ENCODE assay signal across 21 cellular contexts in genomic region chr7:152663101-152663740, GRCh38.
"Had no signal": no experiment of that assay in that cellular context is flagged by ENCODE, and none has a peak within 500 bp of the region (broad histone marks: within the 10 kb centered on the region; RNA-seq: fewer than 3 reads in every experiment).

No MANE protein-coding gene starts in this region.

- H3K27ac Mint-ChIP-seq: activated CD4-positive, alpha-beta memory T cell treated with anti-CD3 and anti-CD28 coated beads, Interleukin-2, amount 10 ng/mL, durations not matched to agents 7 days and 5 days; activated naive CD4-positive, alpha-beta T cell treated with anti-CD3 and anti-CD28 coated beads for 36 hours; activated T-cell treated with anti-CD3 and anti-CD28 coated beads, Interleukin-2, amount 50 U/mL, for 24 hours; brain; effector memory CD8-positive, alpha-beta T cell; nephron progenitor cell; stimulated activated naive CD8-positive, alpha-beta T cell treated with anti-CD3 and anti-CD28 coated beads, Interleukin-15, Interleukin-2, amounts not matched to agents 100 ng/mL and 50 ng/mL, for 24 hours; T-helper 2 cell treated with Interferon-gamma antibody and Interleukin-4, amounts not matched to agents 5 μg/mL and 100 μg/mL, for 36 hours had no signal

- H3K4me1 Mint-ChIP-seq: brain had no signal

- H3K4me1 ChIP-seq: right atrium auricular region, tibial nerve had no signal

- FAIRE-seq: keratinocyte, TTC549 had no signal

- H3K36me3 ChIP-seq: right atrium auricular region, tibial nerve had no signal

- H3K4me3 Mint-ChIP-seq: activated CD4-positive, alpha-beta memory T cell treated with anti-CD3 and anti-CD28 coated beads, Interleukin-2, amount 10 ng/mL, durations not matched to agents 7 days and 5 days; activated naive CD4-positive, alpha-beta T cell treated with anti-CD3 and anti-CD28 coated beads for 36 hours; activated T-cell treated with anti-CD3 and anti-CD28 coated beads, Interleukin-2, amount 50 U/mL, for 24 hours; brain; effector memory CD8-positive, alpha-beta T cell; nephron progenitor cell; stimulated activated naive CD8-positive, alpha-beta T cell treated with anti-CD3 and anti-CD28 coated beads, Interleukin-15, Interleukin-2, amounts not matched to agents 100 ng/mL and 50 ng/mL, for 24 hours; T-helper 2 cell treated with Interferon-gamma antibody and Interleukin-4, amounts not matched to agents 5 μg/mL and 100 μg/mL, for 36 hours had no signal

- ATAC-seq: effector memory CD8-positive, alpha-beta T cell had no signal

- H3K27ac ChIP-seq: right atrium auricular region, tibial nerve had no signal

- DNase-seq: activated CD4-positive, alpha-beta memory T cell treated with anti-CD3 and anti-CD28 coated beads, Interleukin-2, amount 10 ng/mL, durations not matched to agents 7 days and 5 days; activated CD4-positive, alpha-beta T cell treated with anti-CD3 and anti-CD28 coated beads for 4 hours; activated naive CD4-positive, alpha-beta T cell treated with anti-CD3 and anti-CD28 coated beads for 36 hours; activated T-cell treated with anti-CD3 and anti-CD28 coated beads, Interleukin-2, amount 50 U/mL, for 24 hours; anterior cingulate cortex; caudate nucleus; effector memory CD8-positive, alpha-beta T cell; foreskin melanocyte; hypothalamus; midbrain; nephron progenitor cell; nucleus accumbens; posterior cingulate gyrus had no signal

- H3K9me3 Mint-ChIP-seq: activated CD4-positive, alpha-beta memory T cell treated with anti-CD3 and anti-CD28 coated beads, Interleukin-2, amount 10 ng/mL, durations not matched to agents 7 days and 5 days; activated naive CD4-positive, alpha-beta T cell treated with anti-CD3 and anti-CD28 coated beads for 36 hours; activated T-cell treated with anti-CD3 and anti-CD28 coated beads, Interleukin-2, amount 50 U/mL, for 24 hours; brain; effector memory CD8-positive, alpha-beta T cell; stimulated activated naive CD8-positive, alpha-beta T cell treated with anti-CD3 and anti-CD28 coated beads, Interleukin-15, Interleukin-2, amounts not matched to agents 100 ng/mL and 50 ng/mL, for 24 hours; T-helper 2 cell treated with Interferon-gamma antibody and Interleukin-4, amounts not matched to agents 5 μg/mL and 100 μg/mL, for 36 hours had no signal

- H3K9me3 ChIP-seq: right atrium auricular region, tibial nerve had no signal

- H3K27me3 ChIP-seq: right atrium auricular region, tibial nerve had no signal

- H3K27me3 Mint-ChIP-seq: activated CD4-positive, alpha-beta memory T cell treated with anti-CD3 and anti-CD28 coated beads, Interleukin-2, amount 10 ng/mL, durations not matched to agents 7 days and 5 days; activated T-cell treated with anti-CD3 and anti-CD28 coated beads, Interleukin-2, amount 50 U/mL, for 24 hours; brain; effector memory CD8-positive, alpha-beta T cell; stimulated activated naive CD8-positive, alpha-beta T cell treated with anti-CD3 and anti-CD28 coated beads, Interleukin-15, Interleukin-2, amounts not matched to agents 100 ng/mL and 50 ng/mL, for 24 hours had no signal

- H3K4me3 ChIP-seq: lung, right atrium auricular region, tibial nerve had no signal
